In genomic region chr1:43238104-43238503, GRCh38 we compare ENCODE assay signal across 2 cellular contexts.
TF ChIP-seq lines count a peak whose summit lies in the region.

No MANE protein-coding gene starts in this region.

TF ChIP-seq in HCT116, 20 proteins besides CTCF, POLR2A, EP300 and RAD21:
- no peak for TF ChIP-seq POLR2AphosphoS5 (IDR thresholded peaks at IDR 0.05; ENCODE audit: low read depth, low read length)
- no peak for TF ChIP-seq SP1 (IDR thresholded peaks at IDR 0.05; ENCODE audit: low read depth)
- TF ChIP-seq SIN3A (IDR thresholded peaks at IDR 0.05; ENCODE audit: low read depth) = no peak
- TF ChIP-seq CBX3 (IDR thresholded peaks at IDR 0.05; ENCODE audit: low read depth) = no peak
- peak; percentile 51 for TF ChIP-seq YY1 (IDR thresholded peaks at IDR 0.05; ENCODE audit: extremely low read depth, insufficient replicate concordance, low read depth, low read length)

TF ChIP-seq in K562, 482 proteins besides CTCF, POLR2A, EP300 and RAD21:
- TF ChIP-seq CC2D1A (IDR thresholded peaks at IDR 0.05) (0 out of 2 replicates have a peak, but pooled peaks have one; percentile 37), FOXP4 (CRISPR knock-in tag; IDR thresholded peaks at IDR 0.05; ENCODE audit: borderline replicate concordance) (no peak), FOXP1 (CRISPR knock-in tag; IDR thresholded peaks at IDR 0.05) (no peak), CTBP1 (IDR thresholded peaks at IDR 0.05; ENCODE audit: borderline replicate concordance) (peak; percentile 11; the same call in 1 of the 2 replicates), STAG1 (CRISPR knock-in tag; IDR thresholded peaks at IDR 0.05; ENCODE audit: borderline replicate concordance) (peak; percentile 72; the same call in 1 of the 2 replicates), ARID2 (IDR thresholded peaks at IDR 0.05) (peak; percentile 67; the same call in 1 of the 2 replicates), GTF2F1 (IDR thresholded peaks at IDR 0.05; ENCODE audit: low read depth, low read length) (no peak), GABPB1 (CRISPR knock-in tag; IDR thresholded peaks at IDR 0.05) (0 out of 2 replicates have a peak, but pooled peaks have one; percentile 27), SMC3 (conservative IDR thresholded peaks at IDR 0.05; ENCODE audit: insufficient read depth, low read depth, low read length) (peak; percentile 80), YY1 (IDR thresholded peaks at IDR 0.05; ENCODE audit: borderline replicate concordance in 1 of 3, control insufficient read depth in 1 of 3, extremely low read depth in 1 of 3, insufficient read depth in 3 of 3, insufficient read length in 1 of 3, insufficient replicate concordance in 2 of 3, low read depth in 1 of 3, low read length in 2 of 3) (peak in 1 of 3 experiments; percentile 41), ZNF140 (CRISPR knock-in tag; IDR thresholded peaks at IDR 0.05) (no peak), MAZ (CRISPR knock-in tag; conservative IDR thresholded peaks at IDR 0.05 in 1 of 2, IDR thresholded peaks at IDR 0.05 in 1 of 2) (peak in 1 of 2 experiments; percentile 42; a peak in 1 of 4 replicates)
- TF ChIP-seq, protein P1, sequence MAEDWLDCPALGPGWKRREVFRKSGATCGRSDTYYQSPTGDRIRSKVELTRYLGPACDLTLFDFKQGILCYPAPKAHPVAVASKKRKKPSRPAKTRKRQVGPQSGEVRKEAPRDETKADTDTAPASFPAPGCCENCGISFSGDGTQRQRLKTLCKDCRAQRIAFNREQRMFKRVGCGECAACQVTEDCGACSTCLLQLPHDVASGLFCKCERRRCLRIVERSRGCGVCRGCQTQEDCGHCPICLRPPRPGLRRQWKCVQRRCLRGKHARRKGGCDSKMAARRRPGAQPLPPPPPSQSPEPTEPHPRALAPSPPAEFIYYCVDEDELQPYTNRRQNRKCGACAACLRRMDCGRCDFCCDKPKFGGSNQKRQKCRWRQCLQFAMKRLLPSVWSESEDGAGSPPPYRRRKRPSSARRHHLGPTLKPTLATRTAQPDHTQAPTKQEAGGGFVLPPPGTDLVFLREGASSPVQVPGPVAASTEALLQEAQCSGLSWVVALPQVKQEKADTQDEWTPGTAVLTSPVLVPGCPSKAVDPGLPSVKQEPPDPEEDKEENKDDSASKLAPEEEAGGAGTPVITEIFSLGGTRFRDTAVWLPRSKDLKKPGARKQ (CRISPR knock-in tag; IDR thresholded peaks at IDR 0.05) = no peak
- TF ChIP-seq, protein P2, sequence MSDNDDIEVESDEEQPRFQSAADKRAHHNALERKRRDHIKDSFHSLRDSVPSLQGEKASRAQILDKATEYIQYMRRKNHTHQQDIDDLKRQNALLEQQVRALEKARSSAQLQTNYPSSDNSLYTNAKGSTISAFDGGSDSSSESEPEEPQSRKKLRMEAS (CRISPR knock-in tag; IDR thresholded peaks at IDR 0.05) = no peak
- TF ChIP-seq, protein P3, sequence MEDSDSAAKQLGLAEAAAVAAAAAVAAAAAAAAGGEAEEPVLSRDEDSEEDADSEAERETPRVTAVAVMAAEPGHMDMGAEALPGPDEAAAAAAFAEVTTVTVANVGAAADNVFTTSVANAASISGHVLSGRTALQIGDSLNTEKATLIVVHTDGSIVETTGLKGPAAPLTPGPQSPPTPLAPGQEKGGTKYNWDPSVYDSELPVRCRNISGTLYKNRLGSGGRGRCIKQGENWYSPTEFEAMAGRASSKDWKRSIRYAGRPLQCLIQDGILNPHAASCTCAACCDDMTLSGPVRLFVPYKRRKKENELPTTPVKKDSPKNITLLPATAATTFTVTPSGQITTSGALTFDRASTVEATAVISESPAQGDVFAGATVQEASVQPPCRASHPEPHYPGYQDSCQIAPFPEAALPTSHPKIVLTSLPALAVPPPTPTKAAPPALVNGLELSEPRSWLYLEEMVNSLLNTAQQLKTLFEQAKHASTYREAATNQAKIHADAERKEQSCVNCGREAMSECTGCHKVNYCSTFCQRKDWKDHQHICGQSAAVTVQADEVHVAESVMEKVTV (CRISPR knock-in tag; IDR thresholded peaks at IDR 0.05) = peak; percentile 76
